Comparison of ENCODE assay signal across 9 cellular contexts in genomic region chr6:37595859-37596258, GRCh38.
"Had no signal": no experiment of that assay in that cellular context is flagged by ENCODE, and none has a peak within 500 bp of the region (broad histone marks: within the 10 kb centered on the region; RNA-seq: fewer than 3 reads in every experiment).

No MANE protein-coding gene starts in this region.

- H3K9me3 Mint-ChIP-seq: GM23338, H9 had no signal

- DNase-seq: H9, HCEC 1CT, IMR-90, KG1 had no signal

- H3K4me3 Mint-ChIP-seq: GM23338, H9 had no signal

- H3K27ac Mint-ChIP-seq: GM23338, H9 had no signal

- H2AFZ ChIP-seq: GM23338 had no signal

- H3K4me3 ChIP-seq: GM23338, K562 had no signal

- ATAC-seq: K562 had no signal

- H3K4me2 ChIP-seq: GM23338 had no signal

- FAIRE-seq: H1, H54, HTR-8/SVneo, K562 had no signal
